19 cellular contexts compared by ENCODE assay signal in the genomic region with DNA sequence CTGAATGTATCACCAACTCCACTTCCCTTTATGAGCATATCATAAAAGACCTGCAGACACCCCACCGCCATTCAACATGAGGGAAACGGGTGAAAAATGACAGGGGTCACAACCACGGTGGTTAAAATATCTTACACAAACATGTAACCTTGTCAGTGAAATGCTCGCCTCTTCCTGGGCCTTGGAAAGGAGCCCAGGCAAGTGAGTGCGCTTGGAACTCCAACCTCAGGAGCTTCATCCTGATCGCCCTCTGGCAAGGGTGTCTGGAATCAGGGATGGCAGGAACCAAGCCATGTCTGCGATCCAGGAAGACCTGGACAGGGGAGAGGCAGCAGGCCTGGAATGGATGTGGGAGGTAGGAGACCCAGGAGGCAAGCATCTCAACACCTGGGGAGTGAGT.
DNase-seq lines count a peak whose midpoint lies in the region; TF ChIP-seq lines count a peak whose summit lies in the region.
"Had no signal": no experiment of that assay in that cellular context is flagged by ENCODE, and none has a peak within 500 bp of the region (broad histone marks: within the 10 kb centered on the region; RNA-seq: fewer than 3 reads in every experiment).

No MANE protein-coding gene starts in this region.

- no peaks in the 10 kb centered on the region for H3K27me3 Mint-ChIP-seq in chondrocyte (ENCODE audit: low read depth)
- H3K27me3 Mint-ChIP-seq: B cell had no signal

- H3K4me3 Mint-ChIP-seq in chondrocyte (ENCODE audit: unreplicated experiment), result no peak overlapping the region
- H3K4me3 Mint-ChIP-seq: B cell; CD4-positive, CD25-positive, alpha-beta regulatory T cell; CD8-positive, alpha-beta T cell; GM23338 had no signal

- no peak overlapping the region for H3K27ac Mint-ChIP-seq in chondrocyte (ENCODE audit: unreplicated experiment)
- H3K27ac Mint-ChIP-seq: B cell; CD4-positive, CD25-positive, alpha-beta regulatory T cell; CD8-positive, alpha-beta T cell; GM23338 had no signal

- no peaks in the 10 kb centered on the region for H3K36me3 Mint-ChIP-seq in chondrocyte (ENCODE audit: low read depth)
- H3K36me3 Mint-ChIP-seq: CD4-positive, CD25-positive, alpha-beta regulatory T cell; CD8-positive, alpha-beta T cell had no signal

- no peak overlapping the region for H3K4me3 ChIP-seq in choroid plexus epithelial cell (ENCODE audit: low read depth, low read length)
- H3K4me3 ChIP-seq: BLaER1, GM23338, HAP-1 had no signal

- DNase-seq in Daoy (ENCODE audit: low read depth) (peak; percentile 17), NCI-H226 (peak; percentile 60), choroid plexus epithelial cell (ENCODE audit: low read depth) (peak; percentile 55), islet precursor cell (peak; percentile 66), chondrocyte (ENCODE audit: low spot score) (no peak), HK-2 (ENCODE audit: unreplicated experiment) (no peak)
- DNase-seq in stimulated activated naive CD4-positive, alpha-beta T cell (lab: John Stamatoyannopoulos, UW), result no peak
- no peak for DNase-seq in activated CD4-positive, alpha-beta T cell treated with anti-CD3 and anti-CD28 coated beads, Interleukin-2, amount 50 U/mL, for 48 hours
- DNase-seq: Caco-2; CD4-positive, CD25-positive, alpha-beta regulatory T cell; CD8-positive, alpha-beta T cell; DMS153; DND-41; EL; GDM1 had no signal

- peaks cover 19% of the 10 kb centered on the region for H3K4me1 Mint-ChIP-seq in chondrocyte (ENCODE audit: low read depth)
- H3K4me1 Mint-ChIP-seq: B cell; CD4-positive, CD25-positive, alpha-beta regulatory T cell; GM23338 had no signal

- H3K9me3 Mint-ChIP-seq in chondrocyte (ENCODE audit: low read depth), result peaks cover 3% of the 10 kb centered on the region
- H3K9me3 Mint-ChIP-seq: CD8-positive, alpha-beta T cell; GM23338 had no signal

- no peak for TF ChIP-seq CTCF in choroid plexus epithelial cell (conservative IDR thresholded peaks at IDR 0.05; ENCODE audit: low read depth, low read length)
- no peak for TF ChIP-seq CTCF in chondrocyte (IDR thresholded peaks at IDR 0.05)

Comparison
In these comparisons a context has a peak if more than half of its experiments do, and no peak if none do; other contexts are left out.
1. DNase-seq: peak in Daoy (single experiment), NCI-H226 (single experiment), choroid plexus epithelial cell (single experiment) and islet precursor cell (single experiment); none in chondrocyte (single experiment), stimulated activated naive CD4-positive, alpha-beta T cell (0 of 6), HK-2 (single experiment) and activated CD4-positive, alpha-beta T cell treated with anti-CD3 and anti-CD28 coated beads, Interleukin-2, amount 50 U/mL, for 48 hours (0 of 2).